Comparison of ENCODE assay signal across 8 cellular contexts in the genomic region with DNA sequence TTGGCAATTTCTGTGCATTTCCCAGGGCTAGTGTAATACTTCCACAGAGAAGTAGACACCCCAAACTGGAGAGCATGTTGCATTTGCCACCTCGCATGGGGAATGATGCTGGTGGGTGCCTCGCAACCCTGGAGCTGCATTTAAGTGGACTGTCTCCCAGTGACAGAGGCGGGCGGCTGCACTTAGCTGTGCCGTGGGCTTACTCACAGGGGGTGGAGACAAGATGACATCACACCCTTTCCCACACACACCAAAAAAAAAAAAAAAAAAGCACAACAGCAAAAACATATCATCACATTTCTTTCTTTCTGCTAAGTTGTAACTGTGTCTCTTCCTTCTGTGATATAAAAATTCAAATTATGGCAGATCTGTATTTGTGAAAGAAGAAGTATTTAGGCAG. TPM values are rescaled to one million over a fixed set of nuclear protein-coding genes. Genes with fewer than 3 reads are reported as not detected.
DNase-seq lines count a peak whose midpoint lies in the region; ATAC-seq lines count a peak whose summit lies in the region.

A gene with protein sequence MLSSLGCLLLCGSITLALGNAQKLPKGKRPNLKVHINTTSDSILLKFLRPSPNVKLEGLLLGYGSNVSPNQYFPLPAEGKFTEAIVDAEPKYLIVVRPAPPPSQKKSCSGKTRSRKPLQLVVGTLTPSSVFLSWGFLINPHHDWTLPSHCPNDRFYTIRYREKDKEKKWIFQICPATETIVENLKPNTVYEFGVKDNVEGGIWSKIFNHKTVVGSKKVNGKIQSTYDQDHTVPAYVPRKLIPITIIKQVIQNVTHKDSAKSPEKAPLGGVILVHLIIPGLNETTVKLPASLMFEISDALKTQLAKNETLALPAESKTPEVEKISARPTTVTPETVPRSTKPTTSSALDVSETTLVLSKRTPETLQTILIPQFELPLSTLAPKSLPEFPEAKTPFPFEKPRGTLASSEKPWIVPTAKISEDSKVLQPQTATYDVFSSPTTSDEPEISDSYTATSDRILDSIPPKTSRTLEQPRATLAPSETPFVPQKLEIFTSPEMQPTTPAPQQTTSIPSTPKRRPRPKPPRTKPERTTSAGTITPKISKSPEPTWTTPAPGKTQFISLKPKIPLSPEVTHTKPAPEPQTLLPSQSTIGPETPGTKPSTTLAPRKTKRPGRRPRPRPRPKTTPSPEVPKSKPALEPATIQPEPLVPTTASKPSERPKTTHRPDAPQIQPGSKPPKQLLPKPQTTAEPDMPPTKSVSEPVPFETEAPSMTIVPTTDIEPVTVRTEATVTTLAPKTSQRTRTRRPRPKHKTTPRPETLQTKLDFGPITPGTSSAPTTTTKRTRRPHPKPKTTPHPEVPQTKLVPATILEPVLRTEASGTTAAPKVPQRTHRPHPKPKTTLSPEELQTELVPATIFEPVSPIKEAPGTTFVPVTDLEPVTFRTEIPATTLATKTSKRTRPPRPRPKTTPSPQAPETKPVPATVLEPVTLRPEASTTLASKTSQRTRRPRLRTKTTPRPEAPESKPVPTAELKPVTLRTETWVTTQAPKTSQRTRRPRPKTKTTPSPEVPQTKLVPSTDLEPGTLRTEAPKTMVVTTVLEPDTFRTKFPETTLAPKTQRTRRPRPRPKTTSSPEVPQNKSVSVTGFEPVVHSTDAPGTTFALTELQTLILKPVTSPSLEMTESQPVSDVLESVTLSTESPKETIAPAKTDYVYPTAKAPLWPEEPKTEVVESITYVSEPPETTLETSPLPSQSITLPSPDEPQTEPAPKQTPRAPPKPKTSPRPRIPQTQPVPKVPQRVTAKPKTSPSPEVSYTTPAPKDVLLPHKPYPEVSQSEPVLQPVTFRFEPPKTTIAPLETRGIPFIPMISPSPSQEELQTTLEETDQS (N-terminal part only) (minus strand): TSS at position 113 of the 400 bp plus-strand sequence. CDS start 37 bp downstream, at position 76.

- no peaks in the 10 kb centered on the region for H3K27me3 ChIP-seq in muscle layer of duodenum (ENCODE audit: low read depth, low read length)

- ATAC-seq in esophagus mucosa (peak; percentile 87), HG03378 (IDR thresholded peaks at IDR 0.05; ENCODE audit: unreplicated experiment) (no peak), HG03139 (IDR thresholded peaks at IDR 0.05; ENCODE audit: unreplicated experiment) (no peak), HG02885 (IDR thresholded peaks at IDR 0.05; ENCODE audit: poor library complexity, unreplicated experiment) (no peak), HG03039 (IDR thresholded peaks at IDR 0.05; ENCODE audit: unreplicated experiment) (no peak)

- peaks cover 0 to 6% of the 10 kb centered on the region in 2 donors for H3K4me1 ChIP-seq in muscle layer of duodenum (ENCODE audit: control insufficient read depth in 1 of 2, insufficient read depth in 2 of 2, low read length in 2 of 2)

- peak within 1 kb of the TSS; percentile 52 to 68 for H3K4me3 ChIP-seq in muscle layer of duodenum (ENCODE audit: low read depth in 1 of 2, low read length in 2 of 2)

- no peaks in the 10 kb centered on the region for H3K36me3 ChIP-seq in muscle layer of duodenum (ENCODE audit: control insufficient read depth in 1 of 2, insufficient read depth in 2 of 2, low read length in 2 of 2)

- H3K9me3 ChIP-seq in muscle layer of duodenum (ENCODE audit: control insufficient read depth in 1 of 2, low read length in 2 of 2), result no peaks in the 10 kb centered on the region

- H3K27ac ChIP-seq in muscle layer of duodenum (ENCODE audit: low read length), result peak within 1 kb of the TSS; percentile 52

- DNase-seq in DMS53 (lab: John Stamatoyannopoulos, UW) (peak; percentile 59), RKO (ENCODE audit: low spot score) (peak; percentile 72)

RNA-seq across cellular contexts. Expression of the gene that starts here (rescaled TPM):
- total RNA-seq in esophagus mucosa, result 7.1 TPM
